Comparison of ENCODE assay signal across 8 cellular contexts in the genomic region with DNA sequence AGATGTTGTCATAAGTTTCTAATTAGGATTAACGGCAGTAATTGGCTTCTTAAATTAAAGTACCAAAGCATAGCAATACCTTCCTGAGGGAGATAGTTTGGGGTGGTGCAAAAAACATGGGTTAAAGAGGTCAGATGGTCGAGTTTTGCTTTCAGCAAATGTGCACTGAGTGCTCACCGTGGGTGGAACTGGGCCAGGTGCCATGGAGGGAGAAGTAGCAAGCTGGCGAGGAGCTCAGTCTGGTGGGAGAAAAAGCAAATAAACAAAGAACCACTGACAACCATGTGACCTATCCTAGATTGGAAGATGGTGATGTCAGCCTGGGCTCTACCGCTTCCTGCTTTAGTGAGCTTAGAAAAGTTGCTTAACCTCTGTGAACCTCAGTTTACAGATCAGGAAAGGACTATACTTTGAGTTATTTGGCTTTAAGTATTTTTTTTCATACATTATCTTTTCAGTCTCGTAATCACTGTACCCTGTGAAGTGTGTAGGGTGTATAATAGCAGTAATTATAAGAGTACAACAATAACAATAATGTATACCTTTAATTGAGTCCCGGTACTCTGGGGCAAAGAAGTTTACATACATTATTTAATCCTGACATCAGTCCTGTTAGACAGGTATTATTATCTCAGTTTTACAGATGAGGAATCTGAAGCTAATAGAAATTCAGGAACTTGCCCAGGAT.
DNase-seq lines count a peak whose midpoint lies in the region; ATAC-seq and TF ChIP-seq lines count a peak whose summit lies in the region.

No MANE protein-coding gene starts in this region.

- CTCF ChIA-PET in mammary epithelial cell (lab: Charles Lee; ENCODE audit: low non-redundant PET) = interaction anchor here (0.7 to 0.8 kb wide), 2 partner anchors 71 to 100 kb away, joined by 3 to 4 read pairs; no protein-coding TSS in a partner anchor

- no peaks in the 10 kb centered on the region for H3K36me3 Mint-ChIP-seq in IgD-negative memory B cell

- no peaks in the 10 kb centered on the region for H3K9me3 ChIP-seq in mammary epithelial cell (replicated peaks; ENCODE audit: insufficient read depth, low read length)

- dilution Hi-C loops in mammary epithelial cell (cut with HindIII; ENCODE audit: low sequenced_read_pairs) = no loop called here

- peaks cover 23 to 30% (median 26%) of the 10 kb centered on the region in 3 donors for H3K4me1 Mint-ChIP-seq in IgD-negative memory B cell
- peaks cover 86% of the 10 kb centered on the region for H3K4me1 Mint-ChIP-seq in stimulated activated naive CD8-positive, alpha-beta T cell treated with anti-CD3 and anti-CD28 coated beads, Interleukin-15, amount 100 ng/mL, for 72 hours

- no peak for TF ChIP-seq CTCF in mammary epithelial cell (conservative IDR thresholded peaks at IDR 0.05 in 1 of 2, IDR thresholded peaks at IDR 0.05 in 1 of 2; ENCODE audit: extremely low read depth in 1 of 2, insufficient read depth in 1 of 2, low read depth in 1 of 2, low read length in 2 of 2)
- no peak for TF ChIP-seq CTCF in kidney epithelial cell (IDR thresholded peaks at IDR 0.05; ENCODE audit: insufficient read depth, low read length, poor library complexity, severe bottlenecking)

- H3K27ac ChIP-seq in mammary epithelial cell (ENCODE audit: insufficient read depth, low read depth, low read length) = no peak overlapping the region

- H2AFZ ChIP-seq in mammary epithelial cell (ENCODE audit: low read depth, low read length) = peak overlapping the region; percentile 60

- H3K27me3 ChIP-seq in mammary epithelial cell (ENCODE audit: insufficient read depth, low read length) (no peaks in the 10 kb centered on the region), kidney epithelial cell (ENCODE audit: control insufficient read depth, insufficient read depth, low read length) (no peaks in the 10 kb centered on the region)

- peak overlapping the region; percentile 57 for H3K4me2 ChIP-seq in mammary epithelial cell (ENCODE audit: insufficient read depth, low read depth, low read length)

- peaks cover 14% of the 10 kb centered on the region for H3K4me1 ChIP-seq in mammary epithelial cell (ENCODE audit: insufficient read depth, low read length)

- H3K27me3 Mint-ChIP-seq in IgD-negative memory B cell = peaks cover 2% of the 10 kb centered on the region
- H3K27me3 Mint-ChIP-seq in stimulated activated naive CD8-positive, alpha-beta T cell treated with anti-CD3 and anti-CD28 coated beads, Interleukin-15, amount 100 ng/mL, for 72 hours = no peaks in the 10 kb centered on the region

- H3K4me3 ChIP-seq in mammary epithelial cell (replicated peaks in 1 of 3; ENCODE audit: insufficient read depth in 1 of 3, low read depth in 2 of 3, low read length in 3 of 3) = no peak overlapping the region
- no peak overlapping the region for H3K4me3 ChIP-seq in kidney epithelial cell (ENCODE audit: low read depth, low read length)

- H4K20me1 ChIP-seq in mammary epithelial cell (ENCODE audit: insufficient read depth, low read length) = no peaks in the 10 kb centered on the region

- H3K4me3 Mint-ChIP-seq in IgD-negative memory B cell = peak overlapping the region; percentile 49 to 88 (median 68)
- peak overlapping the region; percentile 58 to 72 for H3K4me3 Mint-ChIP-seq in stimulated activated naive CD8-positive, alpha-beta T cell treated with anti-CD3 and anti-CD28 coated beads, Interleukin-15, amount 100 ng/mL, for 72 hours

- H3K36me3 ChIP-seq in mammary epithelial cell (ENCODE audit: insufficient read depth, low read length) (no peaks in the 10 kb centered on the region), kidney epithelial cell (ENCODE audit: control insufficient read depth, insufficient read depth, low read length) (no peaks in the 10 kb centered on the region)

- peak overlapping the region; percentile 12 to 92 (median 62) for H3K27ac Mint-ChIP-seq in IgD-negative memory B cell
- H3K27ac Mint-ChIP-seq in stimulated activated naive CD8-positive, alpha-beta T cell treated with anti-CD3 and anti-CD28 coated beads, Interleukin-15, amount 100 ng/mL, for 72 hours = peak overlapping the region; percentile 0 to 18

- in situ Hi-C loops in mammary epithelial cell (cut with MboI; ENCODE audit: low sequenced_read_pairs in 2 of 2) = no loop called here

- WGBS in mammary epithelial cell (ENCODE audit: low coverage, missing lambda C conversion rate) = 10% methylated on average over 7 of the region's 7 CpGs

- BruUV-seq in mammary epithelial cell (replicated peaks; lab: Mats Ljungman, UMichigan) = no TSS peak

- H3K9me3 Mint-ChIP-seq in IgD-negative memory B cell = no peaks in the 10 kb centered on the region
- H3K9me3 Mint-ChIP-seq in stimulated activated naive CD8-positive, alpha-beta T cell treated with anti-CD3 and anti-CD28 coated beads, Interleukin-15, amount 100 ng/mL, for 72 hours = peaks cover 0 to 10% of the 10 kb centered on the region in 2 donors

- no peaks in the 10 kb centered on the region for H3K79me2 ChIP-seq in mammary epithelial cell (ENCODE audit: insufficient read depth, low read length)

- intact Hi-C loops in mammary epithelial cell (cut with micrococcal nuclease) = no loop called here

- H3K9ac ChIP-seq in mammary epithelial cell (ENCODE audit: insufficient read depth, low read length) = no peak overlapping the region

- DNase-seq in EH (ENCODE audit: low read depth) (peak; percentile 85), RPMI8226 (peak; percentile 92), mammary epithelial cell (peak; percentile 73), kidney epithelial cell (ENCODE audit: low read depth) (peak; percentile 76), putamen (ENCODE audit: low spot score) (no peak)
- DNase-seq in stimulated activated naive CD8-positive, alpha-beta T cell treated with anti-CD3 and anti-CD28 coated beads, Interleukin-15, amount 100 ng/mL, for 72 hours = peak; percentile 30 to 64

- peak; percentile 83 for ATAC-seq in GM21447 (IDR thresholded peaks at IDR 0.05; ENCODE audit: unreplicated experiment)
- ATAC-seq in stimulated activated naive CD8-positive, alpha-beta T cell treated with anti-CD3 and anti-CD28 coated beads, Interleukin-15, amount 100 ng/mL, for 72 hours = peak; percentile 87
